10 cellular contexts compared by ENCODE assay signal in genomic region chr2:9631976-9632700, GRCh38. TPM values are rescaled to one million over a fixed set of nuclear protein-coding genes. Genes with fewer than 3 reads are reported as not detected.
DNase-seq lines count a peak whose midpoint lies in the region; FAIRE-seq and TF ChIP-seq lines count a peak whose summit lies in the region.
"Had no signal": no experiment of that assay in that cellular context is flagged by ENCODE, and none has a peak within 500 bp of the region (broad histone marks: within the 10 kb centered on the region; RNA-seq: fewer than 3 reads in every experiment).

No MANE protein-coding gene starts in this region.

- peaks cover 0 to 13% (median 3%) of the 10 kb centered on the region in 4 experiments; a peak in 4 of 7 replicates for H3K4me1 ChIP-seq in H1 (replicated peaks in 1 of 4; ENCODE audit: control insufficient read depth in 3 of 4, insufficient read depth in 4 of 4, low read length in 3 of 4)

- WGBS in H1 (ENCODE audit: extremely low coverage in 1 of 2, insufficient coverage in 1 of 2, insufficient read length in 1 of 2, insufficient replicate concordance in 2 of 2, low coverage in 1 of 2, low lambda C conversion rate in 2 of 2, missing lambda C conversion rate in 1 of 2), 2 experiments = 47% methylated on average over 11 of the region's 11 CpGs; no CpG with 5 or more reads in 1 of the 2 experiments

- in situ Hi-C loops in KBM-7 (cut with MboI; ENCODE audit: low pct_unique_long_range_greater_than_20kb, low sequenced_read_pairs) = no loop called here

- no peak overlapping the region for H3K56ac ChIP-seq in H1 (replicated peaks; ENCODE audit: insufficient read length, low read depth, low read length)

- H3K9me3 ChIP-seq in H1 (ENCODE audit: insufficient read depth in 2 of 2, low read depth in 1 of 2, low read length in 1 of 2) (no peaks in the 10 kb centered on the region), neural cell (ENCODE audit: low read length) (no peaks in the 10 kb centered on the region)

- no peak overlapping the region for H4K8ac ChIP-seq in H1 (ENCODE audit: extremely low read depth, insufficient read depth, low read length)

- H3K27me3 ChIP-seq in H1 (replicated peaks in 1 of 4; ENCODE audit: control insufficient read depth in 3 of 4, extremely low read depth in 1 of 4, insufficient read depth in 3 of 4, low read length in 3 of 4) (peaks cover 0 to 15% (median 8%) of the 10 kb centered on the region in 4 experiments; a peak in 3 of 7 replicates), neural cell (ENCODE audit: insufficient read depth, low read depth, low read length) (no peaks in the 10 kb centered on the region)

- H4K91ac ChIP-seq in H1 (replicated peaks; ENCODE audit: insufficient read length, low read length) = no peak overlapping the region

- H2AK5ac ChIP-seq in H1 (ENCODE audit: low read depth, low read length) = no peak overlapping the region

- no peak overlapping the region for H3K14ac ChIP-seq in H1 (ENCODE audit: insufficient read length)

- H3K9me2 ChIP-seq in neural cell (ENCODE audit: insufficient read depth, low read length) = no peaks in the 10 kb centered on the region

- H3K9ac ChIP-seq in H1 (replicated peaks in 1 of 4; ENCODE audit: extremely low read depth in 1 of 4, low read depth in 3 of 4, low read length in 3 of 4) = no peak overlapping the region; a peak in 1 of 7 replicates
- peak overlapping the region; percentile 93 for H3K9ac ChIP-seq in neural cell (ENCODE audit: low read length)

- peak overlapping the region; percentile 35 to 95 (median 54); a peak in 6 of 8 replicates for H3K4me3 ChIP-seq in H1 (ENCODE audit: extremely low read depth in 1 of 4, insufficient read depth in 2 of 4, low read depth in 3 of 4, low read length in 4 of 4)
- peak overlapping the region; percentile 91 for H3K4me3 ChIP-seq in neural cell (ENCODE audit: low read length)

- H4K20me1 ChIP-seq in H1 (replicated peaks in 1 of 2; ENCODE audit: control insufficient read depth in 1 of 2, insufficient read depth in 2 of 2, low read length in 2 of 2) (peaks cover 6% of the 10 kb centered on the region in 2 experiments), neural cell (ENCODE audit: insufficient read depth) (peaks cover 28% of the 10 kb centered on the region)

- peaks cover 25 to 30% of the 10 kb centered on the region in 2 experiments for H3K79me2 ChIP-seq in H1 (ENCODE audit: control insufficient read depth in 1 of 2, insufficient read depth in 2 of 2, low read length in 2 of 2)
- peaks cover 31% of the 10 kb centered on the region for H3K79me2 ChIP-seq in neural cell (replicated peaks; ENCODE audit: insufficient read depth, low read length)

- peaks cover 13% of the 10 kb centered on the region for H3K23me2 ChIP-seq in H1 (ENCODE audit: low read depth, low read length)

- DNase-seq in EH (ENCODE audit: low read depth) (peak; percentile 71), NCI-H748 treated with DMSO at 0.1 percent for 48 hours (lab: John Stamatoyannopoulos, UW) (peak; percentile 16), H1 (ENCODE audit: low read depth in 1 of 2, low spot score in 2 of 2) (peak in 1 of 2 experiments; percentile 59), erythroblast (lab: John Stamatoyannopoulos, UW) (no peak), KBM-7 (no peak), NCI-H146 (lab: John Stamatoyannopoulos, UW) (no peak)
- no peak for DNase-seq in stimulated activated CD4-positive, alpha-beta T cell treated with anti-CD3 and anti-CD28 coated beads, Interleukin-15, amount 100 ng/mL, for 24 hours
- DNase-seq: activated CD8-positive, alpha-beta memory T cell treated with anti-CD3 and anti-CD28 coated beads for 24 hours; stimulated activated naive CD4-positive, alpha-beta T cell had no signal

- H2BK5ac ChIP-seq in H1 (ENCODE audit: low read depth, low read length) = no peak overlapping the region

- CTCF ChIA-PET in H1 (lab: Charles Lee; ENCODE audit: partially characterized antibody) = interaction anchor here (0.6 to 3.2 kb wide), 4 partner anchors 23 to 138 kb away, joined by 3 to 13 read pairs (median 4); no protein-coding TSS in a partner anchor

- no peak for TF ChIP-seq POLR2A in H1 (IDR thresholded peaks at IDR 0.05; ENCODE audit: control extremely low read depth in 1 of 2, low read depth in 2 of 2, low read length in 2 of 2)
- no peak for TF ChIP-seq POLR2A in erythroblast (IDR thresholded peaks at IDR 0.05; ENCODE audit: low read length)

- H3K18ac ChIP-seq in H1 (ENCODE audit: extremely low read depth, low read length) = no peak overlapping the region

- H2BK15ac ChIP-seq in H1 (ENCODE audit: low read length) = no peak overlapping the region

- no peak for FAIRE-seq in H1 (lab: Jason Lieb, UNC)

- POLR2A ChIA-PET in H1 (lab: Charles Lee; ENCODE audit: partially characterized antibody) = interaction anchor here (0.6 to 5.4 kb wide), 8 partner anchors 8 to 146 kb away, joined by 3 to 71 read pairs (median 4); partner anchors contain the start of gene ADAM17

- no peak for TF ChIP-seq RAD21 in H1 (IDR thresholded peaks at IDR 0.05 in 1 of 2, conservative IDR thresholded peaks at IDR 0.05 in 1 of 2; ENCODE audit: low read depth in 2 of 2, low read length in 2 of 2)
- no peak for TF ChIP-seq RAD21 in neural cell (conservative IDR thresholded peaks at IDR 0.05)

- H3K36me3 ChIP-seq in H1 (ENCODE audit: control insufficient read depth in 2 of 4, insufficient read depth in 4 of 4, low read length in 3 of 4) (peaks cover 0 to 15% (median 6%) of the 10 kb centered on the region in 4 experiments; a peak in 5 of 8 replicates), neural cell (ENCODE audit: insufficient read depth, low read length) (peaks cover 5% of the 10 kb centered on the region)

- H3K79me1 ChIP-seq in H1 (ENCODE audit: low read depth, low read length) = no peaks in the 10 kb centered on the region

- H2AFZ ChIP-seq in H1 (ENCODE audit: low read length) (no peak overlapping the region), neural cell (ENCODE audit: low read depth, low read length) (no peak overlapping the region)

- H2BK12ac ChIP-seq in H1 (ENCODE audit: low read depth, low read length) = no peak overlapping the region

- H3K4ac ChIP-seq in H1 (replicated peaks; ENCODE audit: insufficient read length, low read depth, low read length) = no peak overlapping the region

- no peak overlapping the region for H2BK20ac ChIP-seq in H1 (ENCODE audit: low read length)

- peak overlapping the region; percentile 58 to 94 for H3K4me2 ChIP-seq in H1 (ENCODE audit: insufficient read depth in 1 of 2, low read depth in 2 of 2, low read length in 2 of 2)
- peak overlapping the region; percentile 50 for H3K4me2 ChIP-seq in neural cell (ENCODE audit: low read length)

- TF ChIP-seq CTCF in H1 (IDR thresholded peaks at IDR 0.05; ENCODE audit: control extremely low read depth in 1 of 3, insufficient read depth in 1 of 3, low read depth in 1 of 3, low read length in 3 of 3) = no peak
- TF ChIP-seq CTCF in neural cell (IDR thresholded peaks at IDR 0.05; ENCODE audit: poor library complexity, severe bottlenecking) = no peak

- no peak overlapping the region for H3K27ac ChIP-seq in H1 (ENCODE audit: low read depth, low read length)
- peak overlapping the region; percentile 92 for H3K27ac ChIP-seq in neural cell (ENCODE audit: low read length)

- peaks cover 7% of the 10 kb centered on the region for H3F3A ChIP-seq in neural cell (ENCODE audit: insufficient read depth, low read length, poor library complexity, severe bottlenecking)

- H4K5ac ChIP-seq in H1 (ENCODE audit: insufficient read length, low read depth, low read length) = no peak overlapping the region

- TF ChIP-seq EP300 in H1 (IDR thresholded peaks at IDR 0.05; ENCODE audit: borderline replicate concordance in 1 of 2, low read depth in 2 of 2, low read length in 2 of 2) (no peak), neural cell (conservative IDR thresholded peaks at IDR 0.05; ENCODE audit: poor library complexity, severe bottlenecking) (no peak)

- H2BK120ac ChIP-seq in H1 (replicated peaks; ENCODE audit: low read depth, low read length) = no peak overlapping the region

- H3K23ac ChIP-seq in H1 (ENCODE audit: insufficient read length) = no peak overlapping the region

TF ChIP-seq in H1, 55 proteins besides CTCF, POLR2A, EP300 and RAD21:
- TF ChIP-seq SUZ12 (IDR thresholded peaks at IDR 0.05; ENCODE audit: low read length) (0 out of 2 replicates have a peak, but pooled peaks have one; percentile 1), KDM5A (IDR thresholded peaks at IDR 0.05; ENCODE audit: low read length) (no peak), MAX (IDR thresholded peaks at IDR 0.05) (0 out of 2 replicates have a peak, but pooled peaks have one; percentile 28)

TF ChIP-seq in neural cell, 6 proteins besides CTCF, POLR2A, EP300 and RAD21:
- TF ChIP-seq EZH2 (IDR thresholded peaks at IDR 0.05; ENCODE audit: borderline replicate concordance, insufficient read depth, low read length, poor library complexity, severe bottlenecking) (no peak), SMC3 (conservative IDR thresholded peaks at IDR 0.05; ENCODE audit: poor library complexity) (no peak)

RNA-seq across cellular contexts. Expression of gene YWHAQ, which starts 1.3 kb away (rescaled TPM):
- total RNA-seq in H1 (2021; fragmentation: NEBNext Ultra II Directional; extraction: Animal tissue kit (Norgen Biotek cat#: 25700)) = 468 and 480 TPM in 2 replicates
- 225 and 244 TPM in 2 replicates for polyA plus RNA-seq in H1 (2011; rRNA removed)
- polyA plus RNA-seq in H1 (2011; cell fraction: cytosol; rRNA removed) = 275 TPM
- polyA plus RNA-seq in H1 (2011; cell fraction: nucleus; rRNA removed) = 165 TPM
- polyA plus RNA-seq in H1 (2012, experiment 1 of 2) = 328 to 469 TPM (median 389 TPM) in 4 replicates
- polyA plus RNA-seq in H1 (2012, experiment 2 of 2) = 58.5 TPM
- 349 TPM for polyA plus RNA-seq in H1 (2013, experiment 1 of 2)
- 354 TPM for polyA plus RNA-seq in H1 (2013, experiment 2 of 2)
- polyA minus RNA-seq in H1 (2011; rRNA and poly(A)+ RNA removed) = 274 and 502 TPM in 2 replicates
- 210 TPM for polyA minus RNA-seq in H1 (2011; cell fraction: cytosol; rRNA and poly(A)+ RNA removed)
- 102 TPM for polyA minus RNA-seq in H1 (2011; cell fraction: nucleus; rRNA and poly(A)+ RNA removed)
- polyA plus RNA-seq in neural cell = 1,332 and 1,446 TPM in 2 replicates
- polyA minus RNA-seq in neural cell = 1,073 and 1,168 TPM in 2 replicates

Comparison
In these comparisons a context has a peak if more than half of its experiments do, and no peak if none do; other contexts are left out.
1. DNase-seq: peak in EH (single experiment) and NCI-H748 treated with DMSO at 0.1 percent for 48 hours (single experiment); none in stimulated activated CD4-positive, alpha-beta T cell treated with anti-CD3 and anti-CD28 coated beads, Interleukin-15, amount 100 ng/mL, for 24 hours (single experiment), erythroblast (0 of 2), KBM-7 (single experiment) and NCI-H146 (single experiment).